8 cellular contexts compared by ENCODE assay signal in genomic region chr9:133356391-133357091, GRCh38. TPM values are rescaled to one million over a fixed set of nuclear protein-coding genes. Genes with fewer than 3 reads are reported as not detected.
DNase-seq lines count a peak whose midpoint lies in the region; ATAC-seq and TF ChIP-seq lines count a peak whose summit lies in the region.

A gene with protein sequence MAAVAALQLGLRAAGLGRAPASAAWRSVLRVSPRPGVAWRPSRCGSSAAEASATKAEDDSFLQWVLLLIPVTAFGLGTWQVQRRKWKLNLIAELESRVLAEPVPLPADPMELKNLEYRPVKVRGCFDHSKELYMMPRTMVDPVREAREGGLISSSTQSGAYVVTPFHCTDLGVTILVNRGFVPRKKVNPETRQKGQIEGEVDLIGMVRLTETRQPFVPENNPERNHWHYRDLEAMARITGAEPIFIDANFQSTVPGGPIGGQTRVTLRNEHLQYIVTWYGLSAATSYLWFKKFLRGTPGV (minus strand): TSS chr9:133356487. CDS start chr9:133356453, 34 bp downstream.
Gene SURF2 (plus strand): TSS chr9:133356550. CDS start chr9:133356593, 43 bp downstream.

- peak within 1 kb of the TSS; percentile 77 for H3K4me3 Mint-ChIP-seq in activated T-helper 17 cell treated with anti-CD3 and anti-CD28 coated beads, Interleukin-2, amount 50 U/mL, for 72 hours
- peak within 1 kb of the TSS; percentile 87 to 92 (median 91) for H3K4me3 Mint-ChIP-seq in nephron

- peak within 1 kb of the TSS; percentile 94 for H3K4me3 ChIP-seq in HUES6 (ENCODE audit: low read depth, low read length)

- H3K9me3 ChIP-seq in HUES6 (ENCODE audit: control insufficient read depth, insufficient read depth, low read depth, low read length) = no peaks in the 10 kb centered on the region

- no peaks in the 10 kb centered on the region for H3K27me3 Mint-ChIP-seq in activated T-helper 17 cell treated with anti-CD3 and anti-CD28 coated beads, Interleukin-2, amount 50 U/mL, for 72 hours
- no peaks in the 10 kb centered on the region for H3K27me3 Mint-ChIP-seq in nephron (ENCODE audit: low read depth)

- H3K4me1 ChIP-seq in HUES6 (ENCODE audit: control insufficient read depth, insufficient read depth, low read length) = 0 out of 2 replicates have a peak, but pooled peaks cover 7% of the 10 kb centered on the region

- H3K27ac ChIP-seq in C4-2B (peak within 1 kb of the TSS; percentile 81), HUES6 (ENCODE audit: low read depth, low read length) (peak within 1 kb of the TSS; percentile 21; the same call in 1 of the 2 replicates)

- peak; percentile 67 for ATAC-seq in GM19372 (IDR thresholded peaks at IDR 0.05; ENCODE audit: low read depth, unreplicated experiment)
- peak; percentile 91 for ATAC-seq in activated T-helper 17 cell treated with anti-CD3 and anti-CD28 coated beads, Interleukin-2, amount 50 U/mL, for 72 hours (replicated peaks)

- peak within 1 kb of the TSS; percentile 77 for H3K27ac Mint-ChIP-seq in activated T-helper 17 cell treated with anti-CD3 and anti-CD28 coated beads, Interleukin-2, amount 50 U/mL, for 72 hours
- H3K27ac Mint-ChIP-seq in nephron = peak within 1 kb of the TSS in 2 of 3 experiments; percentile 72 to 75

- H3K27me3 ChIP-seq in HUES6 (ENCODE audit: control insufficient read depth, insufficient read depth, low read length) = no peaks in the 10 kb centered on the region

- peak within 1 kb of the TSS; percentile 87 for H3K9ac ChIP-seq in HUES6 (ENCODE audit: low read length)

- no peak; the same call in 1 of the 2 replicates for TF ChIP-seq CTCF in C4-2B (conservative IDR thresholded peaks at IDR 0.05)
- no peak for TF ChIP-seq CTCF in nephron (IDR thresholded peaks at IDR 0.05; ENCODE audit: unreplicated experiment in 3 of 3)

- DNase-seq in RPMI8226 = peak; percentile 95
- DNase-seq in fibroblast of peridontal ligament (ENCODE audit: extremely low read depth) = peak; percentile 57
- peak; percentile 91 for DNase-seq in stimulated activated naive CD4-positive, alpha-beta T cell treated with Interleukin-2 at 50 U/mL for 16 hours (lab: John Stamatoyannopoulos, UW)

- H3K36me3 ChIP-seq in HUES6 (ENCODE audit: control insufficient read depth, insufficient read depth, low read length) = peaks cover 54% of the 10 kb centered on the region

- no peaks in the 10 kb centered on the region for H3K9me3 Mint-ChIP-seq in activated T-helper 17 cell treated with anti-CD3 and anti-CD28 coated beads, Interleukin-2, amount 50 U/mL, for 72 hours
- H3K9me3 Mint-ChIP-seq in nephron = no peaks in the 10 kb centered on the region

- peaks cover 34% of the 10 kb centered on the region for H3K4me1 Mint-ChIP-seq in activated T-helper 17 cell treated with anti-CD3 and anti-CD28 coated beads, Interleukin-2, amount 50 U/mL, for 72 hours
- H3K4me1 Mint-ChIP-seq in nephron = peaks cover 36% of the 10 kb centered on the region

- H3K36me3 Mint-ChIP-seq in activated T-helper 17 cell treated with anti-CD3 and anti-CD28 coated beads, Interleukin-2, amount 50 U/mL, for 72 hours (ENCODE audit: low read depth) = peaks cover 58% of the 10 kb centered on the region
- peaks cover 36% of the 10 kb centered on the region for H3K36me3 Mint-ChIP-seq in nephron (ENCODE audit: low read depth)

RNA-seq across cellular contexts. Expression of the first gene that starts in this region (rescaled TPM):
- total RNA-seq in activated T-helper 17 cell treated with anti-CD3 and anti-CD28 coated beads, Interleukin-2, amount 50 U/mL, for 72 hours = 10 to 100 TPM; 13.9 to 25.4 TPM

RNA-seq across cellular contexts. Expression of gene SURF2, which starts in this region (rescaled TPM):
- total RNA-seq in activated T-helper 17 cell treated with anti-CD3 and anti-CD28 coated beads, Interleukin-2, amount 50 U/mL, for 72 hours = 10 to 100 TPM in 1 of 2 donors, 1 to 10 TPM in 1; 7.0 to 17.3 TPM

Comparison
In these comparisons a context has a peak if more than half of its experiments do, and no peak if none do; other contexts are left out.
1. Peak in every context shown above with its lines: DNase-seq, ATAC-seq, H3K4me3 ChIP-seq and H3K27ac ChIP-seq.